17 cellular contexts compared by ENCODE assay signal in the genomic region with DNA sequence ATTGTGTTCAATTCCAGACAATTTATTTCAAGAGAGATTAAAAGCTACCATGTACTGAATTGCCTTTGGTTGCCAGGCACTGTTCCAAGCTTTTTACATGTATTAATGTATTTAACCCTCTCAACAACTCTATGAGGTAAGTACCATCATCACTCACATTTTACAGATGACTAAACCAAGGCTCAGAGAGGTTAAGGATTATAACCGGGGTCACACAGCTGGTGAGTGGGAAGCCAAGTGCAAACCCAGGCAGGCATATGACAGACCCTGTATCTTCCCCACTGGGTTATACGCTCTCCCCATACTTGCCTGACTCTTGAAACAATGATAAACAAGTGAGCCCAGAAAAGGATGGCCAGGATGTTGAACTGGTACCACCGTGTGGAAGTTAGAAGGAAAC. TPM values are rescaled to one million over a fixed set of nuclear protein-coding genes. Genes with fewer than 3 reads are reported as not detected.
DNase-seq lines count a peak whose midpoint lies in the region; ATAC-seq, FAIRE-seq and TF ChIP-seq lines count a peak whose summit lies in the region.
"Had no signal": no experiment of that assay in that cellular context is flagged by ENCODE, and none has a peak within 500 bp of the region (broad histone marks: within the 10 kb centered on the region; RNA-seq: fewer than 3 reads in every experiment).

No MANE protein-coding gene starts in this region.

- no peaks in the 10 kb centered on the region for H3K9me1 ChIP-seq in K562 (ENCODE audit: control insufficient read depth, insufficient read depth, low read length)

- FAIRE-seq in A549 (lab: Jason Lieb, UNC) = no peak
- FAIRE-seq in K562 (lab: Jason Lieb, UNC) = no peak
- FAIRE-seq: GM12892, H54 had no signal

- no peak for ATAC-seq in A549
- ATAC-seq in K562 = no peak
- ATAC-seq in GM19455 (IDR thresholded peaks at IDR 0.05; ENCODE audit: unreplicated experiment) = no peak

- TF ChIP-seq RAD21 in A549 (conservative IDR thresholded peaks at IDR 0.05 in 1 of 2, IDR thresholded peaks at IDR 0.05 in 1 of 2) (no peak), K562 (CRISPR knock-in tag; conservative IDR thresholded peaks at IDR 0.05 in 1 of 2, IDR thresholded peaks at IDR 0.05 in 1 of 2) (no peak)

- no peak overlapping the region for H3K9ac ChIP-seq in K562 (ENCODE audit: insufficient read depth in 1 of 2, low read depth in 2 of 2, low read length in 2 of 2)
- H3K9ac ChIP-seq: BLaER1 had no signal

- H4K20me1 ChIP-seq in K562 (replicated peaks; ENCODE audit: control insufficient read depth, insufficient read depth, low read length) (0 out of 2 replicates have a peak, but pooled peaks cover 3% of the 10 kb centered on the region), osteoblast (ENCODE audit: insufficient read depth, low read length) (no peaks in the 10 kb centered on the region)
- H4K20me1 ChIP-seq: BLaER1 had no signal

- H3K27ac ChIP-seq in A549 (no peak overlapping the region), K562 (ENCODE audit: extremely low read depth, low read depth, low read length) (no peak overlapping the region), osteoblast (ENCODE audit: low read depth, low read length) (no peak overlapping the region)
- H3K27ac ChIP-seq: 22Rv1, BLaER1 had no signal

- WGBS in A549 (ENCODE audit: missing lambda C conversion rate) = 92% methylated on average over 3 of the region's 3 CpGs
- 0% methylated on average over 3 of the region's 3 CpGs for WGBS in K562 (ENCODE audit: insufficient coverage, low coverage, missing lambda C conversion rate)

- no peak for TF ChIP-seq POLR2A in A549 (IDR thresholded peaks at IDR 0.05; ENCODE audit: low read length)
- TF ChIP-seq POLR2A in K562 (conservative IDR thresholded peaks at IDR 0.05) = no peak

- in situ Hi-C loops in K562 (cut with MboI) = no loop called here

- H3K9me3 ChIP-seq in A549 (no peaks in the 10 kb centered on the region), K562 (replicated peaks; ENCODE audit: control insufficient read depth, insufficient read depth, low read depth, low read length) (no peaks in the 10 kb centered on the region), osteoblast (ENCODE audit: low read depth, low read length) (no peaks in the 10 kb centered on the region)
- H3K9me3 ChIP-seq: BLaER1 had no signal

- H3K27me3 ChIP-seq in K562 (ENCODE audit: control insufficient read depth in 2 of 2, insufficient read depth in 2 of 2, low read length in 2 of 2) = peaks cover 53 to 63% of the 10 kb centered on the region in 2 experiments
- H3K27me3 ChIP-seq in osteoblast (ENCODE audit: insufficient read depth, low read length) = peaks cover 39% of the 10 kb centered on the region
- H3K27me3 ChIP-seq: BLaER1 had no signal

- H3K79me2 ChIP-seq in K562 (ENCODE audit: control insufficient read depth, insufficient read depth, low read length) (no peaks in the 10 kb centered on the region), osteoblast (ENCODE audit: insufficient read depth, low read length) (no peaks in the 10 kb centered on the region)

- TF ChIP-seq CTCF in A549 (IDR thresholded peaks at IDR 0.05) = no peak
- no peak for TF ChIP-seq CTCF in K562 (IDR thresholded peaks at IDR 0.05 in 2 of 3, conservative IDR thresholded peaks at IDR 0.05 in 1 of 3; ENCODE audit: insufficient read depth in 2 of 3, low read depth in 1 of 3, low read length in 3 of 3)
- no peak for TF ChIP-seq CTCF in osteoblast (IDR thresholded peaks at IDR 0.05; ENCODE audit: extremely low read depth, low read depth, low read length)

- DNase-seq in NCI-H1694 (lab: John Stamatoyannopoulos, UW) (peak; percentile 19), NCI-H1694 treated with DMSO at 0.1 percent for 48 hours (lab: John Stamatoyannopoulos, UW) (no peak), A549 (ENCODE audit: low read depth in 1 of 2, low spot score in 1 of 2) (no peak), K562 (ENCODE audit: extremely low read depth in 1 of 4, low spot score in 3 of 4) (no peak), osteoblast (ENCODE audit: insufficient read length, low spot score, missing footprints) (peak; percentile 52)
- no peak for DNase-seq in stimulated activated CD4-positive, alpha-beta T cell treated with anti-CD3 and anti-CD28 coated beads, Interleukin-4, amount 100 ng/mL, for 24 hours
- DNase-seq: CD4-positive, alpha-beta memory T cell; DMS153; DMS79; GDM1; HCEC 1CT; HFFc6 had no signal

- H3K4me2 ChIP-seq in A549 (no peak overlapping the region), K562 (ENCODE audit: insufficient read depth, low read length) (no peak overlapping the region), osteoblast (ENCODE audit: insufficient read depth, low read length) (no peak overlapping the region)
- H3K4me2 ChIP-seq: BLaER1 had no signal

- H2AFZ ChIP-seq in K562 (ENCODE audit: low read depth, low read length) (no peak overlapping the region), osteoblast (ENCODE audit: low read length) (no peak overlapping the region)

- H3K4me1 ChIP-seq in A549 (peaks cover 38% of the 10 kb centered on the region), K562 (replicated peaks in 1 of 2; ENCODE audit: control insufficient read depth in 2 of 2, insufficient read depth in 2 of 2, low read length in 2 of 2) (no peaks in the 10 kb centered on the region; a peak in 1 of 5 replicates), osteoblast (ENCODE audit: insufficient read depth, low read length) (no peaks in the 10 kb centered on the region)

- H3K36me3 ChIP-seq in K562 (ENCODE audit: control insufficient read depth, insufficient read depth, low read length) (no peaks in the 10 kb centered on the region), osteoblast (ENCODE audit: insufficient read depth, low read length) (no peaks in the 10 kb centered on the region)
- H3K36me3 ChIP-seq: BLaER1 had no signal

- BruUV-seq in K562 (replicated peaks; lab: Mats Ljungman, UMichigan) = no TSS peak

- no peak overlapping the region for H3K4me3 ChIP-seq in A549
- H3K4me3 ChIP-seq in K562 = no peak overlapping the region
- no peak overlapping the region for H3K4me3 ChIP-seq in osteoblast (ENCODE audit: insufficient read depth, low read length)
- H3K4me3 ChIP-seq: BLaER1 had no signal

- TF ChIP-seq EP300 in A549 (IDR thresholded peaks at IDR 0.05) (no peak), K562 (IDR thresholded peaks at IDR 0.05; ENCODE audit: low read length) (no peak)

- POLR2A ChIA-PET in A549 (lab: Yijun Ruan, JAX) = no interaction called here
- POLR2A ChIA-PET in K562 (lab: Yijun Ruan, JAX) = interaction anchor here (1.2 to 3.2 kb wide), 3 partner anchors 10 to 15 kb away, joined by 3 to 16 read pairs (median 10); no protein-coding TSS in a partner anchor

- intact Hi-C loops in K562 (cut with micrococcal nuclease) = no loop called here

- CTCF ChIA-PET in A549 (lab: Yijun Ruan, JAX) (interaction anchor here (0.6 to 7.3 kb wide), 13 partner anchors 12 to 181 kb away, joined by 3 to 38 read pairs (median 6); partner anchors contain the start of genes GOLT1A and PLEKHA6), K562 (lab: Yijun Ruan, JAX; ENCODE audit: low intra/inter-chr PET ratio) (no interaction called here)

TF ChIP-seq in A549, 52 proteins besides CTCF, POLR2A, EP300 and RAD21:
- TF ChIP-seq ZFP36 (IDR thresholded peaks at IDR 0.05; ENCODE audit: borderline replicate concordance, partially characterized antibody) = peak; percentile 2
- no peak for TF ChIP-seq RCOR1 (IDR thresholded peaks at IDR 0.05; ENCODE audit: low read depth, low read length)

TF ChIP-seq in K562, 482 proteins besides CTCF, POLR2A, EP300 and RAD21:
- no peak for TF ChIP-seq SREBF1 (IDR thresholded peaks at IDR 0.05; ENCODE audit: borderline replicate concordance, low read depth, low read length)
- peak; percentile 55 for TF ChIP-seq RBM25 (IDR thresholded peaks at IDR 0.05; ENCODE audit: low read depth, low read length, severe bottlenecking)
- no peak for TF ChIP-seq ZNF699 (CRISPR knock-in tag; IDR thresholded peaks at IDR 0.05; ENCODE audit: insufficient replicate concordance)
- no peak for TF ChIP-seq ZNF561 (CRISPR knock-in tag; conservative IDR thresholded peaks at IDR 0.05)
- peak; percentile 41 for TF ChIP-seq ZFP36 (IDR thresholded peaks at IDR 0.05; ENCODE audit: low read depth, low read length, partially characterized antibody)

RNA-seq across cellular contexts. Expression of gene PLEKHA6, which starts 16.5 kb away (rescaled TPM):
- polyA plus RNA-seq in A549 (2011; rRNA removed) = 13.0 and 16.4 TPM in 2 replicates
- polyA plus RNA-seq in A549 (2012; cell fraction: cytosol; rRNA removed) = 12.1 and 14.8 TPM in 2 replicates
- polyA plus RNA-seq in A549 (2012; cell fraction: nucleus; rRNA removed) = 54.7 and 55.1 TPM in 2 replicates
- polyA plus RNA-seq in A549 (2017; fragmentation: RNase III; extraction: RNeasy Plus Mini Kit Qiagen cat#74134 plus additional on column Dnase treatment) = 17.9 to 26.2 TPM (median 23.4 TPM) in 3 replicates
- polyA minus RNA-seq in A549 (2011; rRNA and poly(A)+ RNA removed) = 12.4 and 13.0 TPM in 2 replicates
- 0.09 and 0.14 TPM in 2 replicates for total RNA-seq in K562 (2011; cell fraction: chromatin; rRNA removed; ENCODE audit: low replicate concordance)
- 0.17 TPM in 1 of 2 replicates, not detected in the other for total RNA-seq in K562 (2011; cell fraction: nucleolus; rRNA removed)
- total RNA-seq in K562 (2011; cell fraction: nucleoplasm; rRNA removed) = 0.15 TPM in 1 of 2 replicates, not detected in the other
- total RNA-seq in K562 (2014; rRNA removed) = not detected in 2 replicates
- total RNA-seq in K562 (2014; rRNA removed; fragmentation: Illumina TruSeq; extraction: Trizol) = not detected in 2 replicates
- total RNA-seq in K562 (2015; rRNA removed; fragmentation: Illumina TruSeq; extraction: Trizol) = 0.04 and 0.34 TPM in 2 replicates
- 0.29 and 0.33 TPM in 2 replicates for total RNA-seq in K562 (2021)
- 0.01 TPM in 2 replicates for polyA plus RNA-seq in K562 (2011; rRNA removed)
- polyA plus RNA-seq in K562 (2011; cell fraction: cytosol; rRNA removed) = 0.01 TPM in 1 of 2 replicates, not detected in the other
- polyA plus RNA-seq in K562 (2011; cell fraction: nucleus; rRNA removed) = 0.06 and 0.24 TPM in 2 replicates
- 0.21 and 0.35 TPM in 2 replicates for polyA plus RNA-seq in K562 (2012)
- not detected in 2 replicates for polyA plus RNA-seq in K562 (2014; fragmentation: Illumina TruSeq; extraction: Trizol)
- polyA plus RNA-seq in K562 (2014; fragmentation: Nextera tagmentation; extraction: Ambion mirVana) = under 1 TPM in 1 of 2 experiments, not detected in 1; under 0.01 TPM
- polyA plus RNA-seq in K562 (2014; rRNA removed) = 0.01 TPM in 1 of 2 replicates, not detected in the other
- 0.04 and 0.06 TPM in 2 replicates for polyA minus RNA-seq in K562 (2011; rRNA and poly(A)+ RNA removed)
- not detected in 2 replicates for polyA minus RNA-seq in K562 (2011; cell fraction: cytosol; rRNA and poly(A)+ RNA removed)
- polyA minus RNA-seq in K562 (2011; cell fraction: nucleus; rRNA and poly(A)+ RNA removed) = under 0.01 and 0.11 TPM in 2 replicates
- total RNA-seq in osteoblast = 0.29 and 0.36 TPM in 2 replicates

Comparison
In these comparisons a context has a peak if more than half of its experiments do, and no peak if none do; other contexts are left out.
1. DNase-seq: peak in NCI-H1694 (single experiment) and osteoblast (single experiment); none in NCI-H1694 treated with DMSO at 0.1 percent for 48 hours (single experiment), A549 (0 of 2), K562 (0 of 4) and stimulated activated CD4-positive, alpha-beta T cell treated with anti-CD3 and anti-CD28 coated beads, Interleukin-4, amount 100 ng/mL, for 24 hours (single experiment).